Comparison of ENCODE assay signal across 9 cellular contexts in the genomic region with DNA sequence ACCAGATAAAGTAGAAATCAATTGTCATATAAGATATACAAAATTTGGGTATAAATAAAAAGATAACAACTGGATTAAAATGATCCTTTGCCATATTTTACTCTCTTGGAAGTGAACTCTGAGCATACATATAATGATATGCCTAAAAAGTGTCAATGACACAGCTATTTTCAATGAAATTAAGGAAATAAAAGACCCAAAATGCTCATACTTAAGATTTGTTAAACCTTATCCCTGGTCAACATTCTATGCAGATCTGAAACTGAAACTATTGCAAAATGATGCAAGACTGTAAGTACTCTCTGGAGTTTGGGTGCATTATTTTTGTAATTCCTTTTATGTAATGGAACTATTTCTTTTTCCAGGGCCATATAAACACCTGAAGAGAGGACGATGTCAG.
A peak's percentile ranks its signal among the peaks of the same experiment; 100 is the strongest.
DNase-seq lines count a peak whose midpoint lies in the region; ATAC-seq and TF ChIP-seq lines count a peak whose summit lies in the region.
"Had no signal": no experiment of that assay in that cellular context is flagged by ENCODE, and none has a peak within 500 bp of the region (broad histone marks: within the 10 kb centered on the region; RNA-seq: fewer than 3 reads in every experiment).

No MANE protein-coding gene starts in this region.

- POLR2A ChIA-PET in HEK293T (lab: Yijun Ruan, JAX), result no interaction called here

- dilution Hi-C loops in mammary epithelial cell (cut with HindIII; ENCODE audit: low sequenced_read_pairs), result no loop called here

- no peaks in the 10 kb centered on the region for H3K9me3 Mint-ChIP-seq in endothelial cell (ENCODE audit: unreplicated experiment)

- H3K9me3 ChIP-seq in mammary epithelial cell (replicated peaks; ENCODE audit: insufficient read depth, low read length) (no peaks in the 10 kb centered on the region), parathyroid adenoma (ENCODE audit: control insufficient read depth, low read length) (no peaks in the 10 kb centered on the region)

- DNase-seq in ELR (ENCODE audit: low read depth), result peak; percentile 46
- peak; percentile 38 for DNase-seq in M059J (ENCODE audit: low read depth)
- DNase-seq in mammary epithelial cell, result no peak
- DNase-seq in endothelial cell (ENCODE audit: low spot score), result no peak
- no peak for DNase-seq in KG1 (lab: John Stamatoyannopoulos, UW)
- no peak for DNase-seq in HEK293T (ENCODE audit: extremely low spot score)

- no TSS peak for BruUV-seq in mammary epithelial cell (replicated peaks; lab: Mats Ljungman, UMichigan)

- no peaks in the 10 kb centered on the region for H3K27me3 Mint-ChIP-seq in endothelial cell (ENCODE audit: unreplicated experiment)

- H3K36me3 ChIP-seq in mammary epithelial cell (ENCODE audit: insufficient read depth, low read length), result no peaks in the 10 kb centered on the region
- H3K36me3 ChIP-seq in parathyroid adenoma (ENCODE audit: control insufficient read depth, insufficient read depth, low read length), result no peaks in the 10 kb centered on the region

- no peak overlapping the region for H3K4me3 ChIP-seq in mammary epithelial cell (replicated peaks in 1 of 3; ENCODE audit: insufficient read depth in 1 of 3, low read depth in 2 of 3, low read length in 3 of 3)
- H3K4me3 ChIP-seq in parathyroid adenoma (ENCODE audit: low read depth, low read length), result no peak overlapping the region

- H3K4me1 Mint-ChIP-seq in endothelial cell (ENCODE audit: unreplicated experiment), result peaks cover under 1% of the 10 kb centered on the region

- no peak overlapping the region for H3K4me3 Mint-ChIP-seq in endothelial cell (ENCODE audit: unreplicated experiment)

- CTCF ChIA-PET in mammary epithelial cell (lab: Charles Lee; ENCODE audit: low non-redundant PET) (no interaction called here), HEK293T (lab: Yijun Ruan, JAX) (no interaction called here)

- no peak for ATAC-seq in GM18909 (IDR thresholded peaks at IDR 0.05; ENCODE audit: poor library complexity, unreplicated experiment)

- peaks cover 27% of the 10 kb centered on the region for H3K4me1 ChIP-seq in mammary epithelial cell (ENCODE audit: insufficient read depth, low read length)
- H3K4me1 ChIP-seq in parathyroid adenoma, result peaks cover 6% of the 10 kb centered on the region

- H4K20me1 ChIP-seq in mammary epithelial cell (ENCODE audit: insufficient read depth, low read length), result no peaks in the 10 kb centered on the region

- H3K79me2 ChIP-seq in mammary epithelial cell (ENCODE audit: insufficient read depth, low read length) (no peaks in the 10 kb centered on the region), parathyroid adenoma (no peaks in the 10 kb centered on the region)

- H3K27ac Mint-ChIP-seq in endothelial cell (ENCODE audit: unreplicated experiment), result no peak overlapping the region

- H3K27me3 ChIP-seq in mammary epithelial cell (ENCODE audit: insufficient read depth, low read length) (no peaks in the 10 kb centered on the region), parathyroid adenoma (ENCODE audit: control insufficient read depth, insufficient read depth, low read length) (no peaks in the 10 kb centered on the region)

- in situ Hi-C loops in mammary epithelial cell (cut with MboI; ENCODE audit: low sequenced_read_pairs in 2 of 2), result loop anchor here in 1 of 2 donors (25.0 kb wide), 1 partner anchor 375 kb away; no protein-coding TSS in a partner anchor

- H3K9ac ChIP-seq in mammary epithelial cell (ENCODE audit: insufficient read depth, low read length) (peak overlapping the region; percentile 96), parathyroid adenoma (no peak overlapping the region)

- H3K4me2 ChIP-seq in mammary epithelial cell (ENCODE audit: insufficient read depth, low read depth, low read length) (peak overlapping the region; percentile 70), parathyroid adenoma (ENCODE audit: low read length) (no peak overlapping the region)

- TF ChIP-seq CTCF in mammary epithelial cell (conservative IDR thresholded peaks at IDR 0.05 in 1 of 2, IDR thresholded peaks at IDR 0.05 in 1 of 2; ENCODE audit: extremely low read depth in 1 of 2, insufficient read depth in 1 of 2, low read depth in 1 of 2, low read length in 2 of 2), result no peak
- TF ChIP-seq CTCF in parathyroid adenoma (IDR thresholded peaks at IDR 0.05), result no peak
- no peak for TF ChIP-seq CTCF in endothelial cell (IDR thresholded peaks at IDR 0.05; ENCODE audit: unreplicated experiment)

- no peaks in the 10 kb centered on the region for H3K36me3 Mint-ChIP-seq in endothelial cell (ENCODE audit: low read depth, unreplicated experiment)

- 83% methylated on average over 1 of the region's 1 CpG for WGBS in mammary epithelial cell (ENCODE audit: low coverage, missing lambda C conversion rate)

- H3K27ac ChIP-seq in mammary epithelial cell (ENCODE audit: insufficient read depth, low read depth, low read length) (peak overlapping the region; percentile 98), parathyroid adenoma (peak overlapping the region; percentile 5)
- H3K27ac ChIP-seq: HL-60 had no signal

- intact Hi-C loops in mammary epithelial cell (cut with micrococcal nuclease), result loop anchor here (1.0 to 5.0 kb wide), 7 partner anchors 15 to 385 kb away; no protein-coding TSS in a partner anchor

- H2AFZ ChIP-seq in mammary epithelial cell (ENCODE audit: low read depth, low read length) (peak overlapping the region; percentile 15), parathyroid adenoma (peak overlapping the region; percentile 10)

TF ChIP-seq in HEK293T, 16 proteins besides CTCF, POLR2A, EP300 and RAD21:
- TF ChIP-seq BHLHE40 (IDR thresholded peaks at IDR 0.05; ENCODE audit: borderline replicate concordance), result no peak
- no peak for TF ChIP-seq SUZ12 (IDR thresholded peaks at IDR 0.05)
- TF ChIP-seq FOXA1 (IDR thresholded peaks at IDR 0.05), result no peak
- TF ChIP-seq ARNT (IDR thresholded peaks at IDR 0.05), result no peak
- TF ChIP-seq CTBP1 (IDR thresholded peaks at IDR 0.05; ENCODE audit: borderline replicate concordance), result no peak
- TF ChIP-seq FOXK2 (IDR thresholded peaks at IDR 0.05), result no peak
- no peak for TF ChIP-seq FOXM1 (IDR thresholded peaks at IDR 0.05; ENCODE audit: borderline replicate concordance)
- no peak for TF ChIP-seq TARDBP (IDR thresholded peaks at IDR 0.05)
- TF ChIP-seq, protein P1, sequence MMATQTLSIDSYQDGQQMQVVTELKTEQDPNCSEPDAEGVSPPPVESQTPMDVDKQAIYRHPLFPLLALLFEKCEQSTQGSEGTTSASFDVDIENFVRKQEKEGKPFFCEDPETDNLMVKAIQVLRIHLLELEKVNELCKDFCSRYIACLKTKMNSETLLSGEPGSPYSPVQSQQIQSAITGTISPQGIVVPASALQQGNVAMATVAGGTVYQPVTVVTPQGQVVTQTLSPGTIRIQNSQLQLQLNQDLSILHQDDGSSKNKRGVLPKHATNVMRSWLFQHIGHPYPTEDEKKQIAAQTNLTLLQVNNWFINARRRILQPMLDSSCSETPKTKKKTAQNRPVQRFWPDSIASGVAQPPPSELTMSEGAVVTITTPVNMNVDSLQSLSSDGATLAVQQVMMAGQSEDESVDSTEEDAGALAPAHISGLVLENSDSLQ (IDR thresholded peaks at IDR 0.05), result no peak
- no peak for TF ChIP-seq LEF1 (IDR thresholded peaks at IDR 0.05; ENCODE audit: borderline replicate concordance)
- TF ChIP-seq L3MBTL2 (conservative IDR thresholded peaks at IDR 0.05), result no peak
- TF ChIP-seq HDGF (IDR thresholded peaks at IDR 0.05; ENCODE audit: borderline replicate concordance), result no peak
- TF ChIP-seq ZNF384 (IDR thresholded peaks at IDR 0.05), result no peak
TF ChIP-seq in HEK293T: peak in this region for 0.

Comparison
In these comparisons a context has a peak if more than half of its experiments do, and no peak if none do; other contexts are left out.
1. DNase-seq: peak in ELR (single experiment) and M059J (single experiment); none in mammary epithelial cell (single experiment), endothelial cell (single experiment), KG1 (single experiment) and HEK293T (single experiment).